Comparison of ENCODE assay signal across 8 cellular contexts in the genomic region with DNA sequence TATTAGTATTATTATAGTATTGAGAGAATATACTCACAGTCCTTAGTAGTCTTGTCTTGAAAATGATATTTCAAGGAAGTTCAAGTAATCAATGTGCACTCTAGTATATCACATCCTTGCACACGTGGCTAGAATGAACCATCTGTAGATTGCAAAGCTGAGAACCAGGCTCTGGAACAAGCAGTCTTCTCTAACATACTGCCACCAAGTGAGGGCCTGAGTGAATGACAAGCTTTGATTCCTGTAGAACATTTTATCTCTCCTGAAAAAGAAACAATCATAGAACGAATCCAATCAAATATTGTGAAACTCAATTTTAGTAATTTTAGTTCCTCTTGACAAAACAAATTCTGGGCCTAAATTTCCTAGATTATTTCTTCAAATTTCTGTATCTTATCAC. TPM values are rescaled to one million over a fixed set of nuclear protein-coding genes. Genes with fewer than 3 reads are reported as not detected.
A peak's percentile ranks its signal among the peaks of the same experiment; 100 is the strongest.
DNase-seq lines count a peak whose midpoint lies in the region; ATAC-seq, FAIRE-seq and TF ChIP-seq lines count a peak whose summit lies in the region.

No MANE protein-coding gene starts in this region.

- H3K27me3 ChIP-seq in H1 (replicated peaks in 1 of 4; ENCODE audit: control insufficient read depth in 3 of 4, extremely low read depth in 1 of 4, insufficient read depth in 3 of 4, low read length in 3 of 4) (no peaks in the 10 kb centered on the region; a peak in 1 of 7 replicates), esophagus squamous epithelium (no peaks in the 10 kb centered on the region)

- no peak overlapping the region for H3K27ac ChIP-seq in H1 (ENCODE audit: low read depth, low read length)
- no peak overlapping the region for H3K27ac ChIP-seq in esophagus squamous epithelium

- no peak overlapping the region for H3K4ac ChIP-seq in H1 (replicated peaks; ENCODE audit: insufficient read length, low read depth, low read length)

- POLR2A ChIA-PET in H1 (lab: Charles Lee; ENCODE audit: partially characterized antibody) = no interaction called here

- no peak overlapping the region for H4K5ac ChIP-seq in H1 (ENCODE audit: insufficient read length, low read depth, low read length)

- no peak overlapping the region for H2BK20ac ChIP-seq in H1 (ENCODE audit: low read length)

- no peak overlapping the region for H3K14ac ChIP-seq in H1 (ENCODE audit: insufficient read length)

- H3K4me3 ChIP-seq in H1 (ENCODE audit: extremely low read depth in 1 of 4, insufficient read depth in 2 of 4, low read depth in 3 of 4, low read length in 4 of 4) (no peak overlapping the region), esophagus squamous epithelium (no peak overlapping the region)

- no peaks in the 10 kb centered on the region for H3K23me2 ChIP-seq in H1 (ENCODE audit: low read depth, low read length)

- no peak for TF ChIP-seq EP300 in H1 (IDR thresholded peaks at IDR 0.05; ENCODE audit: borderline replicate concordance in 1 of 2, low read depth in 2 of 2, low read length in 2 of 2)

- DNase-seq in A172 (ENCODE audit: low spot score) (peak; percentile 46), GM18507 (ENCODE audit: extremely low spot score, insufficient read length, low read depth) (no peak), NCI-H1092 (lab: John Stamatoyannopoulos, UW) (peak; percentile 5), H1 (ENCODE audit: low read depth in 1 of 2, low spot score in 2 of 2) (no peak), cortex of kidney (lab: John Stamatoyannopoulos, UW) (no peak), esophagus squamous epithelium (lab: John Stamatoyannopoulos, UW) (no peak)
- DNase-seq in stimulated activated CD4-positive, alpha-beta T cell treated with anti-CD3 and anti-CD28 coated beads, Interleukin-1b, Interleukin-23, amount 100 ng/mL, for 48 hours = no peak

- no peak overlapping the region for H3K18ac ChIP-seq in H1 (ENCODE audit: extremely low read depth, low read length)

- FAIRE-seq in GM18507 (lab: Jason Lieb, UNC) (peak; percentile 76), H1 (lab: Jason Lieb, UNC) (peak; percentile 13)

- peak; percentile 58 to 61 for TF ChIP-seq RAD21 in H1 (IDR thresholded peaks at IDR 0.05 in 1 of 2, conservative IDR thresholded peaks at IDR 0.05 in 1 of 2; ENCODE audit: low read depth in 2 of 2, low read length in 2 of 2)

- CTCF ChIA-PET in H1 (lab: Charles Lee; ENCODE audit: partially characterized antibody) = interaction anchor here (0.7 to 8.2 kb wide), 27 partner anchors 10 to 1542 kb away, joined by 3 to 219 read pairs (median 4); no protein-coding TSS in a partner anchor

- WGBS in H1 (ENCODE audit: extremely low coverage in 1 of 2, insufficient coverage in 1 of 2, insufficient read length in 1 of 2, insufficient replicate concordance in 2 of 2, low coverage in 1 of 2, low lambda C conversion rate in 2 of 2, missing lambda C conversion rate in 1 of 2), 2 experiments = 78% methylated on average over 2 of the region's 2 CpGs; no CpG with 5 or more reads in 1 of the 2 experiments
- WGBS in esophagus squamous epithelium, 2 donors = 38 to 43% methylated on average over 2 of the region's 2 CpGs

- H2BK120ac ChIP-seq in H1 (replicated peaks; ENCODE audit: low read depth, low read length) = no peak overlapping the region

- H3K4me1 ChIP-seq in H1 (replicated peaks in 1 of 4; ENCODE audit: control insufficient read depth in 3 of 4, insufficient read depth in 4 of 4, low read length in 3 of 4) = no peaks in the 10 kb centered on the region
- H3K4me1 ChIP-seq in esophagus squamous epithelium = no peaks in the 10 kb centered on the region

- H4K20me1 ChIP-seq in H1 (replicated peaks in 1 of 2; ENCODE audit: control insufficient read depth in 1 of 2, insufficient read depth in 2 of 2, low read length in 2 of 2) = no peaks in the 10 kb centered on the region

- no peak overlapping the region for H2BK12ac ChIP-seq in H1 (ENCODE audit: low read depth, low read length)

- no peaks in the 10 kb centered on the region for H3K79me2 ChIP-seq in H1 (ENCODE audit: control insufficient read depth in 1 of 2, insufficient read depth in 2 of 2, low read length in 2 of 2)

- peak in 2 of 3 experiments; percentile 40 to 49; a peak in 2 of 4 replicates for TF ChIP-seq CTCF in H1 (IDR thresholded peaks at IDR 0.05; ENCODE audit: control extremely low read depth in 1 of 3, insufficient read depth in 1 of 3, low read depth in 1 of 3, low read length in 3 of 3)
- peak in 2 of 6 experiments; percentile 5 to 35 for TF ChIP-seq CTCF in esophagus squamous epithelium (IDR thresholded peaks at IDR 0.05)

- no peak overlapping the region for H3K4me2 ChIP-seq in H1 (ENCODE audit: insufficient read depth in 1 of 2, low read depth in 2 of 2, low read length in 2 of 2)

- no peak overlapping the region for H2BK15ac ChIP-seq in H1 (ENCODE audit: low read length)

- H2AK5ac ChIP-seq in H1 (ENCODE audit: low read depth, low read length) = no peak overlapping the region

- no peaks in the 10 kb centered on the region for H3K9me3 ChIP-seq in H1 (ENCODE audit: insufficient read depth in 2 of 2, low read depth in 1 of 2, low read length in 1 of 2)
- no peaks in the 10 kb centered on the region for H3K9me3 ChIP-seq in esophagus squamous epithelium

- no peak overlapping the region for H3K23ac ChIP-seq in H1 (ENCODE audit: insufficient read length)

- no peak for ATAC-seq in GM21786 (IDR thresholded peaks at IDR 0.05; ENCODE audit: unreplicated experiment)

- intact Hi-C loops in esophagus squamous epithelium (cut with DNase I) = no loop called here

- no peak overlapping the region for H2BK5ac ChIP-seq in H1 (ENCODE audit: low read depth, low read length)

- H3K36me3 ChIP-seq in H1 (ENCODE audit: control insufficient read depth in 2 of 4, insufficient read depth in 4 of 4, low read length in 3 of 4) = no peaks in the 10 kb centered on the region
- H3K36me3 ChIP-seq in esophagus squamous epithelium = no peaks in the 10 kb centered on the region

- no peak overlapping the region for H2AFZ ChIP-seq in H1 (ENCODE audit: low read length)

- no peaks in the 10 kb centered on the region for H3K79me1 ChIP-seq in H1 (ENCODE audit: low read depth, low read length)

- no peak overlapping the region for H4K8ac ChIP-seq in H1 (ENCODE audit: extremely low read depth, insufficient read depth, low read length)

- H3K56ac ChIP-seq in H1 (replicated peaks; ENCODE audit: insufficient read length, low read depth, low read length) = no peak overlapping the region

- H3K9ac ChIP-seq in H1 (replicated peaks in 1 of 4; ENCODE audit: extremely low read depth in 1 of 4, low read depth in 3 of 4, low read length in 3 of 4) = no peak overlapping the region

- TF ChIP-seq POLR2A in H1 (IDR thresholded peaks at IDR 0.05; ENCODE audit: control extremely low read depth in 1 of 2, low read depth in 2 of 2, low read length in 2 of 2) = no peak
- TF ChIP-seq POLR2A in esophagus squamous epithelium (IDR thresholded peaks at IDR 0.05) = no peak

- no peak overlapping the region for H4K91ac ChIP-seq in H1 (replicated peaks; ENCODE audit: insufficient read length, low read length)

TF ChIP-seq in H1, 55 proteins besides CTCF, POLR2A, EP300 and RAD21:
- no peak for TF ChIP-seq TCF12 (IDR thresholded peaks at IDR 0.05; ENCODE audit: low read depth, low read length)
- TF ChIP-seq JUND (IDR thresholded peaks at IDR 0.05; ENCODE audit: low read length) = no peak
- TF ChIP-seq KDM5A (IDR thresholded peaks at IDR 0.05; ENCODE audit: low read length) = no peak
- no peak for TF ChIP-seq BACH1 (IDR thresholded peaks at IDR 0.05; ENCODE audit: low read length)
- TF ChIP-seq ZNF274 (IDR thresholded peaks at IDR 0.05; ENCODE audit: borderline replicate concordance, extremely low read depth, low read length) = no peak
- TF ChIP-seq NRF1 (IDR thresholded peaks at IDR 0.05; ENCODE audit: low read depth, low read length) = no peak
- no peak for TF ChIP-seq HDAC6 (IDR thresholded peaks at IDR 0.05; ENCODE audit: low read depth, low read length)
- no peak for TF ChIP-seq GABPA (IDR thresholded peaks at IDR 0.05; ENCODE audit: borderline replicate concordance, insufficient read depth, low read length)
- TF ChIP-seq, protein P1, sequence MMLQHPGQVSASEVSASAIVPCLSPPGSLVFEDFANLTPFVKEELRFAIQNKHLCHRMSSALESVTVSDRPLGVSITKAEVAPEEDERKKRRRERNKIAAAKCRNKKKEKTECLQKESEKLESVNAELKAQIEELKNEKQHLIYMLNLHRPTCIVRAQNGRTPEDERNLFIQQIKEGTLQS (IDR thresholded peaks at IDR 0.05; ENCODE audit: insufficient read depth, low read depth, low read length) = no peak
- TF ChIP-seq HDAC2 (IDR thresholded peaks at IDR 0.05; ENCODE audit: borderline replicate concordance in 1 of 2, low read depth in 2 of 2, low read length in 2 of 2) = no peak
- TF ChIP-seq KDM4A (IDR thresholded peaks at IDR 0.05; ENCODE audit: low read depth, low read length, severe bottlenecking) = no peak

RNA-seq across cellular contexts. Expression of a gene that starts 55.3 kb away (rescaled TPM):
- total RNA-seq in A172 (2014; rRNA removed; shearing (Covaris generic)) = not detected in 2 replicates
- total RNA-seq in H1 (2021; fragmentation: NEBNext Ultra II Directional; extraction: Animal tissue kit (Norgen Biotek cat#: 25700)) = not detected in 2 replicates
- not detected in 2 replicates for polyA plus RNA-seq in H1 (2011; rRNA removed)
- not detected for polyA plus RNA-seq in H1 (2011; cell fraction: cytosol; rRNA removed)
- not detected for polyA plus RNA-seq in H1 (2011; cell fraction: nucleus; rRNA removed)
- polyA plus RNA-seq in H1 (2012, experiment 1 of 2) = not detected in 4 replicates
- not detected for polyA plus RNA-seq in H1 (2012, experiment 2 of 2)
- not detected for polyA plus RNA-seq in H1 (2013, experiment 1 of 2)
- polyA plus RNA-seq in H1 (2013, experiment 2 of 2) = not detected
- polyA minus RNA-seq in H1 (2011; rRNA and poly(A)+ RNA removed) = not detected in 2 replicates
- not detected for polyA minus RNA-seq in H1 (2011; cell fraction: cytosol; rRNA and poly(A)+ RNA removed)
- polyA minus RNA-seq in H1 (2011; cell fraction: nucleus; rRNA and poly(A)+ RNA removed) = not detected
- not detected for total RNA-seq in esophagus squamous epithelium

Comparison
In these comparisons a context has a peak if more than half of its experiments do, and no peak if none do; other contexts are left out.
1. DNase-seq: peak in A172 (single experiment) and NCI-H1092 (single experiment); none in GM18507 (single experiment), H1 (0 of 2), cortex of kidney (single experiment), esophagus squamous epithelium (single experiment) and stimulated activated CD4-positive, alpha-beta T cell treated with anti-CD3 and anti-CD28 coated beads, Interleukin-1b, Interleukin-23, amount 100 ng/mL, for 48 hours (single experiment).